In the genomic region with DNA sequence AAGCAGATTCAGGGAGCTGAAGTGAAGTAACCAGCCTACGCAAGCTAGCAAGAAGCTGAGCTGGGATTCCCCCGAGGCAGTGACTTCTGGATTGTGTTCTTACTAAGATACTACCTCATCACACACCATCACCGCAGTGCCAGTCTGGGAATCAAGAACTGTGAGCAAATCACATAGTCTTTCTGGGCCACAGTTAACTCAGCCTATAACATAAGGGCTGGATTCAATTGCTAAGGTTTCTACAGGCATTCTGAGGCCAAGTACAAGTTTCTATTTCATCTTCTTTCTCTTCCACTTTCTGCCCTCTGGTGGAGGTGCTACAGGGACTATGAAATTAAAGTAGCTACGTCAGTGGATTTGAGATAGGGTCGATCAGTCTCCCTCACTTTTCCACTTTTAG, we compare ENCODE assay signal across 8 cellular contexts. TPM values are rescaled to one million over a fixed set of nuclear protein-coding genes. Genes with fewer than 3 reads are reported as not detected.
A peak's percentile ranks its signal among the peaks of the same experiment; 100 is the strongest.
DNase-seq lines count a peak whose midpoint lies in the region; ATAC-seq and TF ChIP-seq lines count a peak whose summit lies in the region.

No MANE protein-coding gene starts in this region.

- POLR2A ChIA-PET in Panc1 (lab: Charles Lee), result no interaction called here

- H3K4me3 ChIP-seq in Panc1 (ENCODE audit: low read depth in 2 of 2, low read length in 2 of 2), result no peak overlapping the region

- no peaks in the 10 kb centered on the region for H3K4me1 ChIP-seq in Panc1 (ENCODE audit: control insufficient read depth, insufficient read depth, low read length)

- CTCF ChIA-PET in Panc1 (lab: Charles Lee), result interaction anchor here (1.1 kb wide), 1 partner anchor 124 kb away, joined by 3 read pairs; no protein-coding TSS in a partner anchor

- BruUV-seq in Panc1 (replicated peaks; lab: Mats Ljungman, UMichigan), result no TSS peak

- H3K27me3 ChIP-seq in Panc1 (ENCODE audit: control insufficient read depth, insufficient read depth, low read length), result no peaks in the 10 kb centered on the region

- no peaks in the 10 kb centered on the region; the same call in 1 of the 2 replicates for H3K36me3 ChIP-seq in Panc1 (ENCODE audit: control insufficient read depth, insufficient read depth, low read length)

- ATAC-seq in GM18508 (IDR thresholded peaks at IDR 0.05; ENCODE audit: insufficient read depth, unreplicated experiment), result peak; percentile 70
- ATAC-seq in HG02870 (IDR thresholded peaks at IDR 0.05; ENCODE audit: unreplicated experiment), result peak; percentile 67
- no peak for ATAC-seq in Panc1

- no peaks in the 10 kb centered on the region for H3K9me3 ChIP-seq in Panc1 (ENCODE audit: control insufficient read depth, insufficient read depth, low read depth, low read length)

- DNase-seq in AG09319 (ENCODE audit: extremely low read depth, low read depth) (no peak), Panc1 (ENCODE audit: low read depth, low spot score) (no peak), fibroblast of gingiva (ENCODE audit: low read depth) (peak; percentile 76), COLO668 (lab: John Stamatoyannopoulos, UW; ENCODE audit: unreplicated experiment) (no peak)
- DNase-seq in stimulated activated CD4-positive, alpha-beta T cell treated with anti-CD3 and anti-CD28 coated beads, Interleukin-15, amount 100 ng/mL, for 48 hours (ENCODE audit: low read depth in 2 of 2), result peak; percentile 61 to 64
- no peak for DNase-seq in effector CD8-positive, alpha-beta T cell (lab: John Stamatoyannopoulos, UW)

- in situ Hi-C loops in Panc1 (cut with HindIII; ENCODE audit: low pct_unique_long_range_greater_than_20kb, low sequenced_read_pairs), result no loop called here

- TF ChIP-seq CTCF in AG09319 (IDR thresholded peaks at IDR 0.05; ENCODE audit: low read depth, low read length) (peak; percentile 30), Panc1 (IDR thresholded peaks at IDR 0.05) (peak; percentile 31; the same call in 1 of the 2 replicates)

- intact Hi-C loops in Panc1 (cut with micrococcal nuclease; ENCODE audit: unreplicated experiment), result loop anchor here (5.0 kb wide), 2 partner anchors 152 to 172 kb away; no protein-coding TSS in a partner anchor

- H3K27ac ChIP-seq in Panc1 (ENCODE audit: low read length), result no peak overlapping the region

RNA-seq across cellular contexts. Expression of gene CORIN, which starts 1.4 kb away (rescaled TPM):
- not detected for total RNA-seq in Panc1 (2021; ENCODE audit: unreplicated experiment)
- polyA plus RNA-seq in Panc1 (2012; ENCODE audit: insufficient read length), result not detected

Comparison
In these comparisons a context has a peak if more than half of its experiments do, and no peak if none do; other contexts are left out.
1. DNase-seq: peak in fibroblast of gingiva (single experiment) and stimulated activated CD4-positive, alpha-beta T cell treated with anti-CD3 and anti-CD28 coated beads, Interleukin-15, amount 100 ng/mL, for 48 hours (2 of 2); none in AG09319 (single experiment), Panc1 (single experiment), COLO668 (single experiment) and effector CD8-positive, alpha-beta T cell (single experiment).